Comparison of ENCODE assay signal across 8 cellular contexts in the genomic region with DNA sequence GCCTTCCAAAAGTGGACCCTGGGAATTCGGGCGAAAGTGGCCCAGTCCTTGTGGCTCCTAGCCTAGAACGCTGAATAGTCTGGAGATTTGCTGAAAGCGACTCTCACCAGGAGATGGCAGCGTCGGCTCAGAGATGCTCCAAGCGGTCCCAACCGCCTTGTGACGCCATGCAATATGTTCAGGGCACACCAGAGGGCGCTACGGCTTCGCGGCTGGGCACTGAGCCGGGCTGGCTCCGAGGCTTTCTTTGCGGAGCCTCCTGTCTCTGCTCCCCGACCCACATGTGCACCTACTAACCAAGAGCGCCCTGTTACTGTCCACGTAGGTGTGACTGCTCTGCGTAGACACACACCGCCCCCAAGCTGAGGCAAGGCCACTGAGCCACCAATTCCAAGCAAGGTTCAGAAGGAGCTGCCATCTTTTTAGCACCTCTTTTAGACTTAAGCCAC. TPM values are rescaled to one million over a fixed set of nuclear protein-coding genes. Genes with fewer than 3 reads are reported as not detected.
DNase-seq lines count a peak whose midpoint lies in the region; ATAC-seq and TF ChIP-seq lines count a peak whose summit lies in the region.

No MANE protein-coding gene starts in this region.

- H3K79me2 ChIP-seq in H9 (ENCODE audit: insufficient read depth, low read length) = no peaks in the 10 kb centered on the region
- H3K79me2 ChIP-seq in Loucy (ENCODE audit: insufficient read depth, low read length) = no peaks in the 10 kb centered on the region

- H3K4me1 Mint-ChIP-seq in H9 = peaks cover 42% of the 10 kb centered on the region in 2 experiments
- H3K4me1 Mint-ChIP-seq in osteocyte (ENCODE audit: unreplicated experiment) = peaks cover 3% of the 10 kb centered on the region

- H3K9me3 ChIP-seq in H9 (ENCODE audit: control insufficient read depth, low read depth, low read length) (no peaks in the 10 kb centered on the region), Loucy (ENCODE audit: insufficient read depth, low read depth, low read length) (no peaks in the 10 kb centered on the region), RWPE2 (ENCODE audit: severe bottlenecking) (no peaks in the 10 kb centered on the region), thoracic aorta (no peaks in the 10 kb centered on the region)

- H3K9ac ChIP-seq in H9 (ENCODE audit: extremely low read depth, insufficient read length, low read length) (no peak overlapping the region), Loucy (ENCODE audit: low read depth, low read length, poor library complexity, severe bottlenecking) (no peak overlapping the region)

- no peak overlapping the region for H2BK12ac ChIP-seq in H9 (ENCODE audit: insufficient read length, low read depth, low read length)

- no peak overlapping the region for H3K27ac ChIP-seq in H9 (ENCODE audit: insufficient read length, low read depth, low read length)
- H3K27ac ChIP-seq in RWPE2 (ENCODE audit: poor library complexity, severe bottlenecking) = no peak overlapping the region
- no peak overlapping the region for H3K27ac ChIP-seq in thoracic aorta

- H2AFZ ChIP-seq in H9 (ENCODE audit: low read length) (no peak overlapping the region), Loucy (ENCODE audit: low read length) (peak overlapping the region; percentile 69)

- H4K20me1 ChIP-seq in H9 (ENCODE audit: control insufficient read depth, insufficient read depth, insufficient read length) (no peaks in the 10 kb centered on the region), Loucy (ENCODE audit: insufficient read depth, low read length, poor library complexity, severe bottlenecking) (no peaks in the 10 kb centered on the region)

- no peak overlapping the region for H3K23ac ChIP-seq in H9 (ENCODE audit: insufficient read length, low read depth, low read length)

- H4K8ac ChIP-seq in H9 (replicated peaks; ENCODE audit: insufficient read length, low read depth, low read length) = no peak overlapping the region

- H2BK20ac ChIP-seq in H9 (ENCODE audit: low read depth, low read length, poor library complexity, severe bottlenecking) = no peak overlapping the region

- no peak overlapping the region for H3K4ac ChIP-seq in H9 (ENCODE audit: low read depth, low read length)

- H4K91ac ChIP-seq in H9 (ENCODE audit: insufficient read length, low read depth, low read length) = no peak overlapping the region

- H3K4me1 ChIP-seq in H9 (ENCODE audit: insufficient read depth, low read length) (no peaks in the 10 kb centered on the region; the same call in 1 of the 2 replicates), Loucy (ENCODE audit: insufficient read depth, low read length, poor library complexity, severe bottlenecking) (no peaks in the 10 kb centered on the region), RWPE2 (ENCODE audit: insufficient read depth, poor library complexity, severe bottlenecking) (no peaks in the 10 kb centered on the region), thoracic aorta (ENCODE audit: control insufficient read depth in 1 of 2, low read depth in 2 of 2) (no peaks in the 10 kb centered on the region)

- H3K36me3 ChIP-seq in Loucy (ENCODE audit: insufficient read depth, low read length) = no peaks in the 10 kb centered on the region
- no peaks in the 10 kb centered on the region for H3K36me3 ChIP-seq in RWPE2 (ENCODE audit: low read depth)
- no peaks in the 10 kb centered on the region for H3K36me3 ChIP-seq in thoracic aorta

- H3K9me2 ChIP-seq in Loucy (replicated peaks; ENCODE audit: low read depth, low read length) = no peaks in the 10 kb centered on the region

- peak; percentile 100 for TF ChIP-seq CTCF in H9 (conservative IDR thresholded peaks at IDR 0.05)
- TF ChIP-seq CTCF in Loucy (conservative IDR thresholded peaks at IDR 0.05; ENCODE audit: low read length) = peak; percentile 99
- peak; percentile 99 for TF ChIP-seq CTCF in RWPE2 (IDR thresholded peaks at IDR 0.05; ENCODE audit: poor library complexity, severe bottlenecking)
- peak; percentile 100 for TF ChIP-seq CTCF in osteocyte (IDR thresholded peaks at IDR 0.05)
- peak; percentile 93 for TF ChIP-seq CTCF in thoracic aorta (IDR thresholded peaks at IDR 0.05)

- H2BK120ac ChIP-seq in H9 (ENCODE audit: low read depth, low read length, poor library complexity, severe bottlenecking) = no peak overlapping the region

- WGBS in H9 (ENCODE audit: extremely low coverage, insufficient read length, low lambda C conversion rate) = no CpG with 5 or more reads among the region's 21 CpGs

- no peak overlapping the region for H3T11ph ChIP-seq in H9 (ENCODE audit: low read length)

- H3K18ac ChIP-seq in H9 (ENCODE audit: insufficient read length, low read depth, low read length) = no peak overlapping the region

- H3K36me3 Mint-ChIP-seq in H9 (ENCODE audit: insufficient read depth in 1 of 3, low read depth in 3 of 3) = no peaks in the 10 kb centered on the region
- H3K36me3 Mint-ChIP-seq in osteocyte (ENCODE audit: unreplicated experiment) = no peaks in the 10 kb centered on the region

- H4K5ac ChIP-seq in H9 (ENCODE audit: insufficient read length, low read depth, low read length) = no peak overlapping the region

- no peaks in the 10 kb centered on the region for H3K23me2 ChIP-seq in H9 (ENCODE audit: insufficient read length, low read depth, low read length, poor library complexity, severe bottlenecking)

- H2AK5ac ChIP-seq in H9 (ENCODE audit: insufficient read length, low read length) = no peak overlapping the region

- H3K14ac ChIP-seq in H9 (ENCODE audit: insufficient read depth, low read length) = no peak overlapping the region

- no peaks in the 10 kb centered on the region for H3F3A ChIP-seq in Loucy (ENCODE audit: low read depth)

- no peak overlapping the region for H2BK15ac ChIP-seq in H9 (ENCODE audit: low read depth, low read length)

- peaks cover 6% of the 10 kb centered on the region for H3K27me3 Mint-ChIP-seq in H9 (ENCODE audit: low read depth)
- peaks cover 13% of the 10 kb centered on the region for H3K27me3 Mint-ChIP-seq in osteocyte (ENCODE audit: unreplicated experiment)

- H3K27me3 ChIP-seq in H9 (ENCODE audit: insufficient read depth, low read length) = no peaks in the 10 kb centered on the region; the same call in 1 of the 2 replicates
- H3K27me3 ChIP-seq in Loucy (ENCODE audit: insufficient read depth, low read length, poor library complexity, severe bottlenecking) = no peaks in the 10 kb centered on the region
- H3K27me3 ChIP-seq in RWPE2 (ENCODE audit: insufficient read depth, poor library complexity, severe bottlenecking) = no peaks in the 10 kb centered on the region
- no peaks in the 10 kb centered on the region for H3K27me3 ChIP-seq in thoracic aorta (replicated peaks; ENCODE audit: insufficient read depth)

- H3K4me3 ChIP-seq in Loucy (ENCODE audit: low read length, poor library complexity, severe bottlenecking) (peak overlapping the region; percentile 45), RWPE2 (ENCODE audit: severe bottlenecking) (no peak overlapping the region), thoracic aorta (peak overlapping the region; percentile 64)

- no peak overlapping the region for H3K4me2 ChIP-seq in H9 (ENCODE audit: insufficient read depth, insufficient read length, low read length)
- H3K4me2 ChIP-seq in Loucy (ENCODE audit: low read depth, low read length, poor library complexity, severe bottlenecking) = peak overlapping the region; percentile 46

- no peaks in the 10 kb centered on the region for H3K79me1 ChIP-seq in H9 (ENCODE audit: insufficient read depth, low read depth, low read length, poor library complexity, severe bottlenecking)

- H3K27ac Mint-ChIP-seq in H9 = no peak overlapping the region; a peak in 1 of 7 replicates
- H3K27ac Mint-ChIP-seq in osteocyte (ENCODE audit: unreplicated experiment) = no peak overlapping the region

- H3K4me3 Mint-ChIP-seq in H9 = no peak overlapping the region
- peak overlapping the region; percentile 52 for H3K4me3 Mint-ChIP-seq in osteocyte (ENCODE audit: unreplicated experiment)

- no peak overlapping the region for H3K56ac ChIP-seq in H9 (ENCODE audit: insufficient read length, low read depth, low read length)

- peak; percentile 28 for DNase-seq in GF-D8 (lab: John Stamatoyannopoulos, UW)
- peak; percentile 94 for DNase-seq in H9
- peak; percentile 78 for DNase-seq in RWPE2 (ENCODE audit: low spot score)
- peak; percentile 77 for DNase-seq in activated effector memory CD4-positive, alpha-beta T cell treated with Interleukin-2 at 50 U/mL for 16 hours
- DNase-seq in foreskin melanocyte = peak; percentile 52
- DNase-seq in osteocyte (ENCODE audit: extremely low spot score, unreplicated experiment) = peak; percentile 95
- peak; percentile 35 for DNase-seq in thoracic aorta (ENCODE audit: low spot score)

- H2BK5ac ChIP-seq in H9 (ENCODE audit: insufficient read length, low read length) = no peak overlapping the region

- ATAC-seq in RWPE2 (ENCODE audit: low read depth) = peak; percentile 83
- ATAC-seq in thoracic aorta (ENCODE audit: insufficient number of reproducible peaks, low FRiP score, low read depth) = peak; percentile 39

- no peaks in the 10 kb centered on the region for H3K9me3 Mint-ChIP-seq in H9
- no peaks in the 10 kb centered on the region for H3K9me3 Mint-ChIP-seq in osteocyte (ENCODE audit: unreplicated experiment)

RNA-seq across cellular contexts. Expression of gene SYCE1L, which starts 36.9 kb away (rescaled TPM):
- total RNA-seq in H9 (2021) = 9.9 and 11.5 TPM in 2 replicates
- total RNA-seq in osteocyte = 4.1 and 5.5 TPM in 2 replicates
- under 1 TPM in 1 of 2 donors, not detected in 1; 0.81 TPM for total RNA-seq in thoracic aorta

RNA-seq across cellular contexts. Expression of gene MON1B, which starts 45.1 kb away (rescaled TPM):
- total RNA-seq in H9 (2021) (48.0 and 49.4 TPM in 2 replicates), osteocyte (35.2 and 41.8 TPM in 2 replicates), thoracic aorta (10 to 100 TPM; 21.8 to 42.5 TPM)

Comparison
In these comparisons a context has a peak if more than half of its experiments do, and no peak if none do; other contexts are left out.
1. DNase-seq: peak in every context shown above with its lines; median percentile 95 in osteocyte; 94 in H9; 78 in RWPE2; 77 in activated effector memory CD4-positive, alpha-beta T cell treated with Interleukin-2 at 50 U/mL for 16 hours; 52 in foreskin melanocyte; 35 in thoracic aorta; 28 in GF-D8.